Comparison of ENCODE assay signal across 1 cellular context in genomic region chr12:48454675-48455074, GRCh38.
TF ChIP-seq lines count a peak whose summit lies in the region.

No MANE protein-coding gene starts in this region.

TF ChIP-seq in H1, 55 proteins besides CTCF, POLR2A, EP300 and RAD21 (continued from another document):
- TF ChIP-seq, protein P1, sequence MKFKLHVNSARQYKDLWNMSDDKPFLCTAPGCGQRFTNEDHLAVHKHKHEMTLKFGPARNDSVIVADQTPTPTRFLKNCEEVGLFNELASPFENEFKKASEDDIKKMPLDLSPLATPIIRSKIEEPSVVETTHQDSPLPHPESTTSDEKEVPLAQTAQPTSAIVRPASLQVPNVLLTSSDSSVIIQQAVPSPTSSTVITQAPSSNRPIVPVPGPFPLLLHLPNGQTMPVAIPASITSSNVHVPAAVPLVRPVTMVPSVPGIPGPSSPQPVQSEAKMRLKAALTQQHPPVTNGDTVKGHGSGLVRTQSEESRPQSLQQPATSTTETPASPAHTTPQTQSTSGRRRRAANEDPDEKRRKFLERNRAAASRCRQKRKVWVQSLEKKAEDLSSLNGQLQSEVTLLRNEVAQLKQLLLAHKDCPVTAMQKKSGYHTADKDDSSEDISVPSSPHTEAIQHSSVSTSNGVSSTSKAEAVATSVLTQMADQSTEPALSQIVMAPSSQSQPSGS (IDR thresholded peaks at IDR 0.05; ENCODE audit: low read length), result no peak
- TF ChIP-seq ZNF274 (IDR thresholded peaks at IDR 0.05; ENCODE audit: borderline replicate concordance, extremely low read depth, low read length) (no peak), RXRA (IDR thresholded peaks at IDR 0.05; ENCODE audit: insufficient read depth, low read depth, low read length) (no peak), SIN3A (conservative IDR thresholded peaks at IDR 0.05 in 1 of 2, IDR thresholded peaks at IDR 0.05 in 1 of 2; ENCODE audit: low read depth in 1 of 2, low read length in 2 of 2) (no peak), SP4 (IDR thresholded peaks at IDR 0.05; ENCODE audit: low read length) (no peak)
